Comparison of ENCODE assay signal across 9 cellular contexts in genomic region chr17:63475491-63476412, GRCh38. TPM values are rescaled to one million over a fixed set of nuclear protein-coding genes. Genes with fewer than 3 reads are reported as not detected.
DNase-seq lines count a peak whose midpoint lies in the region; ATAC-seq and TF ChIP-seq lines count a peak whose summit lies in the region.
"Had no signal": no experiment of that assay in that cellular context is flagged by ENCODE, and none has a peak within 500 bp of the region (broad histone marks: within the 10 kb centered on the region; RNA-seq: fewer than 3 reads in every experiment).

No MANE protein-coding gene starts in this region.

- H3K79me2 ChIP-seq in HCT116 (ENCODE audit: insufficient read depth, low read length) (no peaks in the 10 kb centered on the region), MM.1S (ENCODE audit: low read length) (no peaks in the 10 kb centered on the region)

- no peaks in the 10 kb centered on the region for H3K9me3 ChIP-seq in CD4-positive, CD25-positive, alpha-beta regulatory T cell (ENCODE audit: control insufficient read depth in 2 of 2, low read length in 2 of 2)
- H3K9me3 ChIP-seq in HCT116 (ENCODE audit: control insufficient read depth in 1 of 2, insufficient read depth in 1 of 2, low read depth in 1 of 2, low read length in 2 of 2) (no peaks in the 10 kb centered on the region), MM.1S (replicated peaks; ENCODE audit: insufficient read depth, low read length) (no peaks in the 10 kb centered on the region)

- H3K27me3 ChIP-seq in CD4-positive, CD25-positive, alpha-beta regulatory T cell (ENCODE audit: control insufficient read depth, insufficient read depth, low read length) = peaks cover 9% of the 10 kb centered on the region
- H3K27me3 ChIP-seq in HCT116 (ENCODE audit: insufficient read depth, low read length) = no peaks in the 10 kb centered on the region
- peaks cover 76% of the 10 kb centered on the region for H3K27me3 ChIP-seq in MM.1S (replicated peaks; ENCODE audit: insufficient read depth, low read length)

- no peak overlapping the region for H2AFZ ChIP-seq in HCT116 (ENCODE audit: low read depth, low read length, poor library complexity, severe bottlenecking)
- no peak overlapping the region for H2AFZ ChIP-seq in MM.1S (ENCODE audit: low read length)

- POLR2A ChIA-PET in HCT116 (lab: Charles Lee) = interaction anchor here (1.0 kb wide), 1 partner anchor 40 kb away, joined by 5 read pairs; no protein-coding TSS in a partner anchor

- H3K4me1 Mint-ChIP-seq in CD4-positive, CD25-positive, alpha-beta regulatory T cell = peaks cover 0 to 13% (median 5%) of the 10 kb centered on the region in 4 donors
- peaks cover 11% of the 10 kb centered on the region for H3K4me1 Mint-ChIP-seq in chondrocyte (ENCODE audit: low read depth)
- peaks cover 4% of the 10 kb centered on the region for H3K4me1 Mint-ChIP-seq in neural crest cell

- no peaks in the 10 kb centered on the region for H3F3A ChIP-seq in MM.1S (ENCODE audit: insufficient read depth, low read length)

- H3K9me3 Mint-ChIP-seq in CD4-positive, CD25-positive, alpha-beta regulatory T cell = peaks cover 0 to 1% (median 0%) of the 10 kb centered on the region in 7 donors
- no peaks in the 10 kb centered on the region for H3K9me3 Mint-ChIP-seq in chondrocyte (ENCODE audit: low read depth)
- H3K9me3 Mint-ChIP-seq in neural crest cell = no peaks in the 10 kb centered on the region

- intact Hi-C loops in HCT116 (cut with micrococcal nuclease) = no loop called here

- BruUV-seq in HCT116 (replicated peaks; lab: Mats Ljungman, UMichigan) = no TSS peak

- H3K27ac ChIP-seq in CD4-positive, CD25-positive, alpha-beta regulatory T cell (ENCODE audit: insufficient read depth, low read length, poor library complexity, severe bottlenecking) = no peak overlapping the region
- H3K27ac ChIP-seq in HCT116 (ENCODE audit: low read depth, low read length) (no peak overlapping the region), MM.1S (ENCODE audit: low read length) (no peak overlapping the region)

- H3K4me3 ChIP-seq in CD4-positive, CD25-positive, alpha-beta regulatory T cell (ENCODE audit: low read depth, low read length) = no peak overlapping the region
- H3K4me3 ChIP-seq in HCT116 (replicated peaks in 1 of 2; ENCODE audit: low read depth in 1 of 2, low read length in 2 of 2) (peak overlapping the region in 1 of 2 experiments; percentile 60; a peak in 2 of 4 replicates), MM.1S (ENCODE audit: low read length) (no peak overlapping the region)

- H3K36me3 Mint-ChIP-seq in CD4-positive, CD25-positive, alpha-beta regulatory T cell = no peaks in the 10 kb centered on the region
- H3K36me3 Mint-ChIP-seq in chondrocyte (ENCODE audit: low read depth) = no peaks in the 10 kb centered on the region
- H3K36me3 Mint-ChIP-seq in neural crest cell (ENCODE audit: low read depth) = no peaks in the 10 kb centered on the region

- no peak for TF ChIP-seq POLR2A in HCT116 (IDR thresholded peaks at IDR 0.05; ENCODE audit: borderline replicate concordance, extremely low read depth, insufficient read depth, insufficient read length)

- H3K9me2 ChIP-seq in HCT116 (ENCODE audit: insufficient read depth) (no peaks in the 10 kb centered on the region), MM.1S (replicated peaks; ENCODE audit: insufficient read depth, low read length) (no peaks in the 10 kb centered on the region)

- H3K9ac ChIP-seq in HCT116 (ENCODE audit: low read length) (no peak overlapping the region), MM.1S (ENCODE audit: low read length) (no peak overlapping the region)

- no peaks in the 10 kb centered on the region for H3K36me3 ChIP-seq in CD4-positive, CD25-positive, alpha-beta regulatory T cell (ENCODE audit: control insufficient read depth, insufficient read depth, low read length)
- H3K36me3 ChIP-seq in HCT116 (ENCODE audit: control insufficient read depth in 1 of 2, insufficient read depth in 2 of 2, low read length in 2 of 2) (no peaks in the 10 kb centered on the region), MM.1S (replicated peaks; ENCODE audit: insufficient read depth, low read length) (no peaks in the 10 kb centered on the region)

- no peak for DNase-seq in CD4-positive, CD25-positive, alpha-beta regulatory T cell
- DNase-seq in HCT116 (ENCODE audit: low read depth, low spot score) = no peak
- DNase-seq in chondrocyte (ENCODE audit: low spot score) = peak; percentile 78
- DNase-seq in neural crest cell (ENCODE audit: low read depth, low spot score) = no peak
- no peak for DNase-seq in NK-92 (lab: John Stamatoyannopoulos, UW; ENCODE audit: unreplicated experiment)
- DNase-seq in NCI-H526 (lab: John Stamatoyannopoulos, UW) = no peak
- no peak for DNase-seq in MM.1S
- DNase-seq: NCI-H1694 had no signal

- H3K4me1 ChIP-seq in CD4-positive, CD25-positive, alpha-beta regulatory T cell (ENCODE audit: control insufficient read depth, insufficient read depth, low read length, poor library complexity, severe bottlenecking) = peaks cover 17% of the 10 kb centered on the region
- peaks cover 13 to 41% of the 10 kb centered on the region in 2 experiments for H3K4me1 ChIP-seq in HCT116 (ENCODE audit: control insufficient read depth in 1 of 2, insufficient read depth in 2 of 2, low read length in 2 of 2)
- 0 out of 2 replicates have a peak, but pooled peaks cover 4% of the 10 kb centered on the region for H3K4me1 ChIP-seq in MM.1S (ENCODE audit: low read length)

- no peak overlapping the region for H3K27ac Mint-ChIP-seq in CD4-positive, CD25-positive, alpha-beta regulatory T cell
- H3K27ac Mint-ChIP-seq in chondrocyte (ENCODE audit: unreplicated experiment) (no peak overlapping the region), neural crest cell (ENCODE audit: unreplicated experiment) (no peak overlapping the region)

- TF ChIP-seq RAD21 in HCT116 (IDR thresholded peaks at IDR 0.05; ENCODE audit: low read depth) = no peak

- H3K4me2 ChIP-seq in HCT116 (ENCODE audit: low read length) (peak overlapping the region; percentile 88), MM.1S (ENCODE audit: low read depth, low read length) (no peak overlapping the region)

- CTCF ChIA-PET in HCT116 (lab: Charles Lee) = interaction anchor here (1.5 to 5.7 kb wide), 2 partner anchors 40 to 50 kb away, joined by 6 to 92 read pairs; no protein-coding TSS in a partner anchor

- no peaks in the 10 kb centered on the region for H4K20me1 ChIP-seq in HCT116 (ENCODE audit: insufficient read depth)
- no peaks in the 10 kb centered on the region for H4K20me1 ChIP-seq in MM.1S (ENCODE audit: insufficient read depth, low read length)

- ATAC-seq in CD4-positive, CD25-positive, alpha-beta regulatory T cell (ENCODE audit: low read depth in 2 of 2) = no peak
- ATAC-seq in HCT116 (no peak), HG02970 (IDR thresholded peaks at IDR 0.05; ENCODE audit: low FRiP score, unreplicated experiment) (no peak)

- TF ChIP-seq CTCF in HCT116 (IDR thresholded peaks at IDR 0.05 in 2 of 3, conservative IDR thresholded peaks at IDR 0.05 in 1 of 3; ENCODE audit: borderline replicate concordance in 1 of 3, insufficient read depth in 1 of 3, low read depth in 2 of 3, low read length in 2 of 3) (no peak), chondrocyte (IDR thresholded peaks at IDR 0.05) (no peak), neural crest cell (conservative IDR thresholded peaks at IDR 0.05) (no peak), MM.1S (IDR thresholded peaks at IDR 0.05; ENCODE audit: low read length) (no peak)

- peak overlapping the region; percentile 3 to 66 (median 42) for H3K4me3 Mint-ChIP-seq in CD4-positive, CD25-positive, alpha-beta regulatory T cell
- peak overlapping the region; percentile 45 for H3K4me3 Mint-ChIP-seq in chondrocyte (ENCODE audit: unreplicated experiment)
- H3K4me3 Mint-ChIP-seq in neural crest cell = peak overlapping the region; percentile 70

- RAD21 ChIA-PET in HCT116 (lab: Charles Lee; ENCODE audit: low non-redundant PET in 1 of 2, low total read pairs in 2 of 2, uncharacterized antibody in 2 of 2, unreplicated experiment in 2 of 2) = interaction anchor here in 1 of 2 experiments (3.6 kb wide), 1 partner anchor 50 kb away, joined by 21 read pairs; no protein-coding TSS in a partner anchor

- H3K27me3 Mint-ChIP-seq in CD4-positive, CD25-positive, alpha-beta regulatory T cell = peaks cover 65% of the 10 kb centered on the region
- H3K27me3 Mint-ChIP-seq in chondrocyte (ENCODE audit: low read depth) (peaks cover 24% of the 10 kb centered on the region), neural crest cell (ENCODE audit: low read depth) (peaks cover 73% of the 10 kb centered on the region)

TF ChIP-seq in HCT116, 20 proteins besides CTCF, POLR2A, EP300 and RAD21 (continues in another document):
- TF ChIP-seq ZBTB33 (IDR thresholded peaks at IDR 0.05; ENCODE audit: extremely low read depth, insufficient replicate concordance, low read length) (no peak), EGR1 (IDR thresholded peaks at IDR 0.05; ENCODE audit: low read depth) (no peak)

RNA-seq across cellular contexts. Expression of gene ACE, which starts 1.1 kb away (rescaled TPM):
- 4.2 TPM for total RNA-seq in CD4-positive, CD25-positive, alpha-beta regulatory T cell
- under 1 TPM in 1 of 4 donors, not detected in 3; 0.15 TPM for polyA plus RNA-seq in CD4-positive, CD25-positive, alpha-beta regulatory T cell
- total RNA-seq in HCT116 (2021; ENCODE audit: unreplicated experiment) = 7.7 TPM
- 2.4 and 3.5 TPM in 2 replicates for polyA plus RNA-seq in HCT116 (2012)
- 0.28 to 0.68 TPM (median 0.52 TPM) in 3 replicates for total RNA-seq in chondrocyte
- total RNA-seq in neural crest cell = 0.42 and 0.61 TPM in 2 replicates

RNA-seq across cellular contexts. Expression of gene CYB561, which starts 29.6 kb away (rescaled TPM):
- 6.1 TPM for total RNA-seq in CD4-positive, CD25-positive, alpha-beta regulatory T cell
- polyA plus RNA-seq in CD4-positive, CD25-positive, alpha-beta regulatory T cell = 1 to 10 TPM in 1 of 4 donors, under 1 TPM in 3; 0.28 to 2.2 (median 0.82) TPM
- total RNA-seq in HCT116 (2021; ENCODE audit: unreplicated experiment) = 67.6 TPM
- 50.7 and 81.3 TPM in 2 replicates for polyA plus RNA-seq in HCT116 (2012)
- 6.2 to 10.1 TPM (median 9.0 TPM) in 3 replicates for total RNA-seq in chondrocyte
- total RNA-seq in neural crest cell = 10.5 and 12.2 TPM in 2 replicates

RNA-seq across cellular contexts. Expression of gene KCNH6, which starts 47.4 kb away (rescaled TPM):
- total RNA-seq in CD4-positive, CD25-positive, alpha-beta regulatory T cell = not detected
- not detected for polyA plus RNA-seq in CD4-positive, CD25-positive, alpha-beta regulatory T cell
- total RNA-seq in HCT116 (2021; ENCODE audit: unreplicated experiment) (not detected), chondrocyte (not detected in 3 replicates), neural crest cell (0.12 TPM in 1 of 2 replicates, not detected in the other)
- polyA plus RNA-seq in HCT116 (2012) = 0.03 and 0.04 TPM in 2 replicates
